In genomic region chr13:106371024-106371423, GRCh38 we compare ENCODE assay signal across 7 cellular contexts.
"Had no signal": no experiment of that assay in that cellular context is flagged by ENCODE, and none has a peak within 500 bp of the region (broad histone marks: within the 10 kb centered on the region; RNA-seq: fewer than 3 reads in every experiment).

No MANE protein-coding gene starts in this region.

- DNase-seq: GDM1, GF-D8 had no signal

- ATAC-seq: GM12878 had no signal

- FAIRE-seq: G401.6, GM12891, GM12892, GM18507 had no signal

- H3K4me3 ChIP-seq: GM12878 had no signal
